1 cellular context compared by ENCODE assay signal in genomic region chr11:47248664-47249377, GRCh38.
TF ChIP-seq lines count a peak whose summit lies in the region.

A gene with protein sequence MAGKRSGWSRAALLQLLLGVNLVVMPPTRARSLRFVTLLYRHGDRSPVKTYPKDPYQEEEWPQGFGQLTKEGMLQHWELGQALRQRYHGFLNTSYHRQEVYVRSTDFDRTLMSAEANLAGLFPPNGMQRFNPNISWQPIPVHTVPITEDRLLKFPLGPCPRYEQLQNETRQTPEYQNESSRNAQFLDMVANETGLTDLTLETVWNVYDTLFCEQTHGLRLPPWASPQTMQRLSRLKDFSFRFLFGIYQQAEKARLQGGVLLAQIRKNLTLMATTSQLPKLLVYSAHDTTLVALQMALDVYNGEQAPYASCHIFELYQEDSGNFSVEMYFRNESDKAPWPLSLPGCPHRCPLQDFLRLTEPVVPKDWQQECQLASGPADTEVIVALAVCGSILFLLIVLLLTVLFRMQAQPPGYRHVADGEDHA (minus strand): TSS chr11:47248814. CDS start chr11:47248789, 25 bp downstream.

TF ChIP-seq in Ishikawa, 13 proteins besides CTCF, POLR2A, EP300 and RAD21 (continued from another document):
- TF ChIP-seq, protein P1, sequence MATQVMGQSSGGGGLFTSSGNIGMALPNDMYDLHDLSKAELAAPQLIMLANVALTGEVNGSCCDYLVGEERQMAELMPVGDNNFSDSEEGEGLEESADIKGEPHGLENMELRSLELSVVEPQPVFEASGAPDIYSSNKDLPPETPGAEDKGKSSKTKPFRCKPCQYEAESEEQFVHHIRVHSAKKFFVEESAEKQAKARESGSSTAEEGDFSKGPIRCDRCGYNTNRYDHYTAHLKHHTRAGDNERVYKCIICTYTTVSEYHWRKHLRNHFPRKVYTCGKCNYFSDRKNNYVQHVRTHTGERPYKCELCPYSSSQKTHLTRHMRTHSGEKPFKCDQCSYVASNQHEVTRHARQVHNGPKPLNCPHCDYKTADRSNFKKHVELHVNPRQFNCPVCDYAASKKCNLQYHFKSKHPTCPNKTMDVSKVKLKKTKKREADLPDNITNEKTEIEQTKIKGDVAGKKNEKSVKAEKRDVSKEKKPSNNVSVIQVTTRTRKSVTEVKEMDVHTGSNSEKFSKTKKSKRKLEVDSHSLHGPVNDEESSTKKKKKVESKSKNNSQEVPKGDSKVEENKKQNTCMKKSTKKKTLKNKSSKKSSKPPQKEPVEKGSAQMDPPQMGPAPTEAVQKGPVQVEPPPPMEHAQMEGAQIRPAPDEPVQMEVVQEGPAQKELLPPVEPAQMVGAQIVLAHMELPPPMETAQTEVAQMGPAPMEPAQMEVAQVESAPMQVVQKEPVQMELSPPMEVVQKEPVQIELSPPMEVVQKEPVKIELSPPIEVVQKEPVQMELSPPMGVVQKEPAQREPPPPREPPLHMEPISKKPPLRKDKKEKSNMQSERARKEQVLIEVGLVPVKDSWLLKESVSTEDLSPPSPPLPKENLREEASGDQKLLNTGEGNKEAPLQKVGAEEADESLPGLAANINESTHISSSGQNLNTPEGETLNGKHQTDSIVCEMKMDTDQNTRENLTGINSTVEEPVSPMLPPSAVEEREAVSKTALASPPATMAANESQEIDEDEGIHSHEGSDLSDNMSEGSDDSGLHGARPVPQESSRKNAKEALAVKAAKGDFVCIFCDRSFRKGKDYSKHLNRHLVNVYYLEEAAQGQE (IDR thresholded peaks at IDR 0.05; ENCODE audit: low read depth) = no peak
- TF ChIP-seq TAF1 (IDR thresholded peaks at IDR 0.05; ENCODE audit: low read depth) (peak; percentile 99), TEAD4 (IDR thresholded peaks at IDR 0.05) (peak; percentile 37; the same call in 1 of the 2 replicates), NFIC (IDR thresholded peaks at IDR 0.05) (peak; percentile 53; the same call in 1 of the 2 replicates), EGR1 (IDR thresholded peaks at IDR 0.05) (peak; percentile 89), CEBPB (IDR thresholded peaks at IDR 0.05) (peak; percentile 19; the same call in 1 of the 2 replicates), CREB1 (IDR thresholded peaks at IDR 0.05; ENCODE audit: low read depth) (no peak; the same call in 1 of the 2 replicates)
